ENCODE assay signal across 18 cellular contexts in genomic region chr16:15906439-15906838, GRCh38. TPM values are rescaled to one million over a fixed set of nuclear protein-coding genes. Genes with fewer than 3 reads are reported as not detected.
DNase-seq lines count a peak whose midpoint lies in the region; ATAC-seq and TF ChIP-seq lines count a peak whose summit lies in the region.
"Had no signal": no experiment of that assay in that cellular context is flagged by ENCODE, and none has a peak within 500 bp of the region (broad histone marks: within the 10 kb centered on the region; RNA-seq: fewer than 3 reads in every experiment).

No MANE protein-coding gene starts in this region.

- H3K4me1 ChIP-seq in psoas muscle: no peaks in the 10 kb centered on the region
- H3K4me1 ChIP-seq: BLaER1, Caco-2 had no signal

- ATAC-seq in GM21526 (IDR thresholded peaks at IDR 0.05; ENCODE audit: low FRiP score, unreplicated experiment) (no peak), psoas muscle (no peak)
- ATAC-seq: CD8-positive, alpha-beta T cell had no signal

- intact Hi-C loops in psoas muscle (cut with DNase I): no loop called here

- 77 to 88% (median 78%) methylated on average over 2 of the region's 2 CpGs for WGBS in psoas muscle, 3 donors

- peak; percentile 25 for DNase-seq in activated effector memory CD4-positive, alpha-beta T cell treated with anti-CD3 and anti-CD28 coated beads, Interleukin-2, amount 50 U/mL, for 16 hours
- no peak for DNase-seq in activated effector memory CD4-positive, alpha-beta T cell treated with Interleukin-2 at 50 U/mL for 16 hours
- DNase-seq in chondrocyte (ENCODE audit: low spot score) (peak; percentile 11), mesenteric fat pad (ENCODE audit: low spot score) (peak; percentile 45), psoas muscle (no peak)
- DNase-seq: Caco-2; CD4-positive, CD25-positive, alpha-beta regulatory T cell; CD8-positive, alpha-beta T cell; DMS153; DND-41; GM23248; H7; HCEC 1CT had no signal

- no peaks in the 10 kb centered on the region for H3K9me3 Mint-ChIP-seq in chondrocyte (ENCODE audit: low read depth)

- no peak overlapping the region for H3K27ac Mint-ChIP-seq in chondrocyte (ENCODE audit: unreplicated experiment)
- H3K27ac Mint-ChIP-seq: CD4-positive, CD25-positive, alpha-beta regulatory T cell; CD8-positive, alpha-beta T cell had no signal

- no peak overlapping the region for H3K4me3 ChIP-seq in psoas muscle
- H3K4me3 ChIP-seq: BLaER1, GM23248 had no signal

- H3K27ac ChIP-seq in psoas muscle: no peak overlapping the region
- H3K27ac ChIP-seq: BLaER1, C4-2B, GM23248 had no signal

- no peaks in the 10 kb centered on the region for H3K27me3 ChIP-seq in psoas muscle (ENCODE audit: insufficient read depth in 3 of 3, low read length in 2 of 3)
- H3K27me3 ChIP-seq: BLaER1 had no signal

- H3K36me3 ChIP-seq in psoas muscle (ENCODE audit: insufficient read depth in 1 of 2, low read depth in 1 of 2): no peaks in the 10 kb centered on the region
- H3K36me3 ChIP-seq: BLaER1 had no signal

- no peak overlapping the region for H3K4me3 Mint-ChIP-seq in chondrocyte (ENCODE audit: unreplicated experiment)
- H3K4me3 Mint-ChIP-seq: CD4-positive, CD25-positive, alpha-beta regulatory T cell; CD8-positive, alpha-beta T cell had no signal

- TF ChIP-seq CTCF in chondrocyte (IDR thresholded peaks at IDR 0.05): no peak
- TF ChIP-seq CTCF in psoas muscle (IDR thresholded peaks at IDR 0.05): no peak

- no peaks in the 10 kb centered on the region for H3K4me1 Mint-ChIP-seq in chondrocyte (ENCODE audit: low read depth)

- no peaks in the 10 kb centered on the region for H3K9me3 ChIP-seq in psoas muscle
- H3K9me3 ChIP-seq: BLaER1, Caco-2 had no signal

- H3K36me3 Mint-ChIP-seq in chondrocyte (ENCODE audit: low read depth): no peaks in the 10 kb centered on the region
- H3K36me3 Mint-ChIP-seq: CD4-positive, CD25-positive, alpha-beta regulatory T cell; CD8-positive, alpha-beta T cell had no signal

- no peaks in the 10 kb centered on the region for H3K27me3 Mint-ChIP-seq in chondrocyte (ENCODE audit: low read depth)

RNA-seq across cellular contexts. Expression of gene CEP20, which starts 18.0 kb away (rescaled TPM):
- total RNA-seq in chondrocyte (16.4 to 25.5 TPM (median 19.7 TPM) in 3 replicates), mesenteric fat pad (31.4 TPM), psoas muscle (10 to 100 TPM; 38.1 to 67.1 (median 56.0) TPM)
- polyA plus RNA-seq in psoas muscle: 10 to 100 TPM; 33.0 to 98.9 (median 33.5) TPM

RNA-seq across cellular contexts. Expression of gene ABCC1, which starts 43.0 kb away (rescaled TPM):
- 47.9 to 118 TPM (median 48.3 TPM) in 3 replicates for total RNA-seq in chondrocyte
- total RNA-seq in mesenteric fat pad: 42.8 TPM
- total RNA-seq in psoas muscle: 10 to 100 TPM; 19.5 to 36.5 (median 30.3) TPM
- polyA plus RNA-seq in psoas muscle: 10 to 100 TPM in 2 of 3 donors, 1 to 10 TPM in 1; 7.4 to 20.5 (median 15.1) TPM

RNA-seq across cellular contexts. Expression of gene MYH11, which starts 49.6 kb away (rescaled TPM):
- total RNA-seq in chondrocyte (4.8 to 58.3 TPM (median 57.8 TPM) in 3 replicates), mesenteric fat pad (53.5 TPM), psoas muscle (10 to 100 TPM in 3 of 4 donors, 1 to 10 TPM in 1; 8.4 to 26.4 (median 15.2) TPM)
- polyA plus RNA-seq in psoas muscle: 10 to 100 TPM in 1 of 3 donors, 1 to 10 TPM in 2; 6.1 to 15.0 (median 8.0) TPM
- total RNA-seq: A172; A673; Caco-2; CD4-positive, CD25-positive, alpha-beta regulatory T cell; CD8-positive, alpha-beta T cell; GM23248; H7 had no signal

Comparison
In these comparisons a context has a peak if more than half of its experiments do, and no peak if none do; other contexts are left out.
1. DNase-seq: peak in activated effector memory CD4-positive, alpha-beta T cell treated with anti-CD3 and anti-CD28 coated beads, Interleukin-2, amount 50 U/mL, for 16 hours (single experiment), chondrocyte (single experiment) and mesenteric fat pad (single experiment); none in activated effector memory CD4-positive, alpha-beta T cell treated with Interleukin-2 at 50 U/mL for 16 hours (single experiment) and psoas muscle (0 of 2).